ENCODE assay signal across 25 cellular contexts in genomic region chr18:62834715-62835114, GRCh38.
"Had no signal": no experiment of that assay in that cellular context is flagged by ENCODE, and none has a peak within 500 bp of the region (broad histone marks: within the 10 kb centered on the region; RNA-seq: fewer than 3 reads in every experiment).

No MANE protein-coding gene starts in this region.

- H3K4me1 Mint-ChIP-seq: activated CD4-positive, alpha-beta T cell treated with anti-CD3 and anti-CD28 coated beads, Interleukin-2, amount 10 ng/mL, durations not matched to agents 7 days and 5 days had no signal

- H3K36me3 Mint-ChIP-seq: activated naive CD4-positive, alpha-beta T cell treated with anti-CD3 and anti-CD28 coated beads, Interleukin-2, amount 50 U/mL, for 72 hours had no signal

- H3K27me3 ChIP-seq: ascending aorta, body of pancreas had no signal

- FAIRE-seq: bronchial epithelial cell, TTC549 had no signal

- H3K9me3 Mint-ChIP-seq: activated CD4-positive, alpha-beta memory T cell treated with anti-CD3 and anti-CD28 coated beads for 36 hours; activated CD4-positive, alpha-beta T cell treated with anti-CD3 and anti-CD28 coated beads, Interleukin-2, amount 10 ng/mL, durations not matched to agents 7 days and 5 days; activated naive CD4-positive, alpha-beta T cell treated with anti-CD3 and anti-CD28 coated beads, Interleukin-2, amount 50 U/mL, for 72 hours; activated naive CD8-positive, alpha-beta T cell treated with anti-CD3 and anti-CD28 coated beads, Interleukin-2, amount 50 U/mL, for 24 hours; activated T-cell treated with anti-CD3 and anti-CD28 coated beads, Interleukin-2, amount 50 U/mL, for 4 hours had no signal

- H3K9me3 ChIP-seq: ascending aorta, body of pancreas had no signal

- H3K27ac Mint-ChIP-seq: activated CD4-positive, alpha-beta memory T cell treated with anti-CD3 and anti-CD28 coated beads for 36 hours; activated CD4-positive, alpha-beta T cell treated with anti-CD3 and anti-CD28 coated beads, Interleukin-2, amount 10 ng/mL, durations not matched to agents 7 days and 5 days; activated naive CD4-positive, alpha-beta T cell treated with anti-CD3 and anti-CD28 coated beads, Interleukin-2, amount 50 U/mL, for 72 hours; activated naive CD8-positive, alpha-beta T cell treated with anti-CD3 and anti-CD28 coated beads, Interleukin-2, amount 50 U/mL, for 24 hours had no signal

- H3K4me2 ChIP-seq: PC-9 had no signal

- H3K4me3 ChIP-seq: ascending aorta, body of pancreas, PC-9 had no signal

- H3K27me3 Mint-ChIP-seq: activated CD4-positive, alpha-beta memory T cell treated with anti-CD3 and anti-CD28 coated beads for 36 hours; activated CD4-positive, alpha-beta T cell treated with anti-CD3 and anti-CD28 coated beads, Interleukin-2, amount 10 ng/mL, durations not matched to agents 7 days and 5 days; activated naive CD8-positive, alpha-beta T cell treated with anti-CD3 and anti-CD28 coated beads, Interleukin-2, amount 50 U/mL, for 24 hours had no signal

- H3K4me3 Mint-ChIP-seq: activated CD4-positive, alpha-beta memory T cell treated with anti-CD3 and anti-CD28 coated beads for 36 hours; activated CD4-positive, alpha-beta T cell treated with anti-CD3 and anti-CD28 coated beads, Interleukin-2, amount 10 ng/mL, durations not matched to agents 7 days and 5 days; activated naive CD8-positive, alpha-beta T cell treated with anti-CD3 and anti-CD28 coated beads, Interleukin-2, amount 50 U/mL, for 24 hours; activated T-cell treated with anti-CD3 and anti-CD28 coated beads, Interleukin-2, amount 50 U/mL, for 4 hours had no signal

- H2AFZ ChIP-seq: PC-9 had no signal

- H3K27ac ChIP-seq: ascending aorta, body of pancreas, PC-9 had no signal

- H3K4me1 ChIP-seq: ascending aorta had no signal

- DNase-seq: activated CD4-positive, alpha-beta memory T cell treated with anti-CD3 and anti-CD28 coated beads for 36 hours; activated CD4-positive, alpha-beta T cell treated with anti-CD3 and anti-CD28 coated beads, Interleukin-2, amount 10 ng/mL, durations not matched to agents 7 days and 5 days; activated CD4-positive, CD25-positive, alpha-beta regulatory T cell; activated CD8-positive, alpha-beta memory T cell treated with anti-CD3 and anti-CD28 coated beads for 24 hours; activated effector memory CD4-positive, alpha-beta T cell treated with anti-CD3 and anti-CD28 coated beads, Interleukin-2, amount 50 U/mL, for 16 hours; activated naive CD4-positive, alpha-beta T cell treated with Interleukin-2 at 50 U/mL for 16 hours; activated naive CD8-positive, alpha-beta T cell treated with anti-CD3 and anti-CD28 coated beads, Interleukin-2, amount 50 U/mL, for 24 hours; activated T-cell treated with anti-CD3 and anti-CD28 coated beads, Interleukin-2, amount 50 U/mL, for 4 hours; amniotic stem cell; body of pancreas; central memory CD4-positive, alpha-beta T cell; MM.1S; NCI-H1105; NCI-H1436; NCI-H187; NCI-H2081; NCI-H524; PC-9; SIG-M5; T-helper 2 cell; T1000 had no signal

- ATAC-seq: activated naive CD4-positive, alpha-beta T cell treated with anti-CD3 and anti-CD28 coated beads, Interleukin-2, amount 50 U/mL, for 72 hours; activated naive CD8-positive, alpha-beta T cell treated with anti-CD3 and anti-CD28 coated beads, Interleukin-2, amount 50 U/mL, for 24 hours; activated T-cell treated with anti-CD3 and anti-CD28 coated beads, Interleukin-2, amount 50 U/mL, for 4 hours; body of pancreas had no signal
